Comparison of ENCODE assay signal across 1 cellular context in genomic region chr5:88883059-88883565, GRCh38.
TF ChIP-seq lines count a peak whose summit lies in the region.

TSS of gene MEF2C (minus strand) at chr5:88883184. CDS start at chr5:88823788, 59,396 bp downstream.

TF ChIP-seq in GM12878, 131 proteins besides CTCF, POLR2A, EP300 and RAD21 (continued from another document):
- TF ChIP-seq TBL1XR1 (IDR thresholded peaks at IDR 0.05; ENCODE audit: low read depth, low read length) (no peak), BHLHE40 (IDR thresholded peaks at IDR 0.05; ENCODE audit: borderline replicate concordance in 1 of 2, low read depth in 2 of 2, low read length in 1 of 2) (no peak; a peak in 1 of 4 replicates), EZH2 (IDR thresholded peaks at IDR 0.05; ENCODE audit: borderline replicate concordance, control insufficient read depth, low read depth, low read length) (no peak), KLF5 (IDR thresholded peaks at IDR 0.05; ENCODE audit: partially characterized antibody) (no peak), CBFB (IDR thresholded peaks at IDR 0.05; ENCODE audit: low read depth) (no peak), ZBED1 (IDR thresholded peaks at IDR 0.05; ENCODE audit: borderline replicate concordance) (no peak), ZNF24 (IDR thresholded peaks at IDR 0.05) (peak; percentile 30; the same call in 1 of the 2 replicates), RFX5 (IDR thresholded peaks at IDR 0.05; ENCODE audit: low read depth, low read length) (no peak), ZNF622 (IDR thresholded peaks at IDR 0.05) (no peak), E2F4 (IDR thresholded peaks at IDR 0.05; ENCODE audit: low read depth, low read length) (no peak), FOXK2 (IDR thresholded peaks at IDR 0.05) (no peak), KDM1A (IDR thresholded peaks at IDR 0.05; ENCODE audit: borderline replicate concordance) (no peak), PAX5 (IDR thresholded peaks at IDR 0.05; ENCODE audit: borderline replicate concordance, low read depth, low read length) (peak; percentile 19; the same call in 1 of the 2 replicates), HDAC2 (IDR thresholded peaks at IDR 0.05) (no peak), IRF4 (IDR thresholded peaks at IDR 0.05; ENCODE audit: low read depth, low read length) (no peak), ZNF217 (IDR thresholded peaks at IDR 0.05) (no peak), RAD51 (IDR thresholded peaks at IDR 0.05) (no peak), ATF7 (IDR thresholded peaks at IDR 0.05; ENCODE audit: low read depth) (no peak), STAT1 (conservative IDR thresholded peaks at IDR 0.05) (0 out of 2 replicates have a peak, but pooled peaks have one; percentile 45), SMC3 (IDR thresholded peaks at IDR 0.05; ENCODE audit: borderline replicate concordance, low read length) (no peak), EED (IDR thresholded peaks at IDR 0.05; ENCODE audit: low read depth) (peak; percentile 78), FOXM1 (IDR thresholded peaks at IDR 0.05; ENCODE audit: low read depth, low read length) (no peak), TARDBP (IDR thresholded peaks at IDR 0.05; ENCODE audit: borderline replicate concordance) (no peak), TCF7 (IDR thresholded peaks at IDR 0.05; ENCODE audit: borderline replicate concordance) (no peak), IKZF1 (conservative IDR thresholded peaks at IDR 0.05) (peak; percentile 85), MEF2A (IDR thresholded peaks at IDR 0.05; ENCODE audit: insufficient read depth, low read depth, low read length) (peak; percentile 43; the same call in 1 of the 2 replicates), ZBTB11 (CRISPR knock-in tag; IDR thresholded peaks at IDR 0.05) (no peak), HSF1 (IDR thresholded peaks at IDR 0.05; ENCODE audit: low read depth, low read length) (no peak), NR2C2 (IDR thresholded peaks at IDR 0.05; ENCODE audit: borderline replicate concordance, control insufficient read depth, insufficient read length, low read depth) (no peak), SPI1 (IDR thresholded peaks at IDR 0.05; ENCODE audit: borderline replicate concordance, insufficient read depth, low read depth, low read length) (peak; percentile 51; the same call in 1 of the 2 replicates), POU2F2 (IDR thresholded peaks at IDR 0.05; ENCODE audit: borderline replicate concordance, low read depth, low read length) (peak; percentile 61; the same call in 1 of the 3 replicates), CHD2 (IDR thresholded peaks at IDR 0.05; ENCODE audit: borderline replicate concordance, low read depth, low read length) (no peak), RUNX3 (IDR thresholded peaks at IDR 0.05; ENCODE audit: low read length) (0 out of 2 replicates have a peak, but pooled peaks have one; percentile 5), MTA3 (IDR thresholded peaks at IDR 0.05; ENCODE audit: borderline replicate concordance, low read length) (no peak), ASH2L (IDR thresholded peaks at IDR 0.05; ENCODE audit: borderline replicate concordance, low read depth) (no peak), SREBF1 (IDR thresholded peaks at IDR 0.05; ENCODE audit: low read length) (no peak), ZZZ3 (IDR thresholded peaks at IDR 0.05; ENCODE audit: control insufficient read depth, insufficient read length, low read depth) (no peak)
- TF ChIP-seq, protein P1, sequence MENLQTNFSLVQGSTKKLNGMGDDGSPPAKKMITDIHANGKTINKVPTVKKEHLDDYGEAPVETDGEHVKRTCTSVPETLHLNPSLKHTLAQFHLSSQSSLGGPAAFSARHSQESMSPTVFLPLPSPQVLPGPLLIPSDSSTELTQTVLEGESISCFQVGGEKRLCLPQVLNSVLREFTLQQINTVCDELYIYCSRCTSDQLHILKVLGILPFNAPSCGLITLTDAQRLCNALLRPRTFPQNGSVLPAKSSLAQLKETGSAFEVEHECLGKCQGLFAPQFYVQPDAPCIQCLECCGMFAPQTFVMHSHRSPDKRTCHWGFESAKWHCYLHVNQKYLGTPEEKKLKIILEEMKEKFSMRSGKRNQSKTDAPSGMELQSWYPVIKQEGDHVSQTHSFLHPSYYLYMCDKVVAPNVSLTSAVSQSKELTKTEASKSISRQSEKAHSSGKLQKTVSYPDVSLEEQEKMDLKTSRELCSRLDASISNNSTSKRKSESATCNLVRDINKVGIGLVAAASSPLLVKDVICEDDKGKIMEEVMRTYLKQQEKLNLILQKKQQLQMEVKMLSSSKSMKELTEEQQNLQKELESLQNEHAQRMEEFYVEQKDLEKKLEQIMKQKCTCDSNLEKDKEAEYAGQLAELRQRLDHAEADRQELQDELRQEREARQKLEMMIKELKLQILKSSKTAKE (IDR thresholded peaks at IDR 0.05; ENCODE audit: low read depth, poor library complexity, severe bottlenecking) = no peak
- TF ChIP-seq, protein P2, sequence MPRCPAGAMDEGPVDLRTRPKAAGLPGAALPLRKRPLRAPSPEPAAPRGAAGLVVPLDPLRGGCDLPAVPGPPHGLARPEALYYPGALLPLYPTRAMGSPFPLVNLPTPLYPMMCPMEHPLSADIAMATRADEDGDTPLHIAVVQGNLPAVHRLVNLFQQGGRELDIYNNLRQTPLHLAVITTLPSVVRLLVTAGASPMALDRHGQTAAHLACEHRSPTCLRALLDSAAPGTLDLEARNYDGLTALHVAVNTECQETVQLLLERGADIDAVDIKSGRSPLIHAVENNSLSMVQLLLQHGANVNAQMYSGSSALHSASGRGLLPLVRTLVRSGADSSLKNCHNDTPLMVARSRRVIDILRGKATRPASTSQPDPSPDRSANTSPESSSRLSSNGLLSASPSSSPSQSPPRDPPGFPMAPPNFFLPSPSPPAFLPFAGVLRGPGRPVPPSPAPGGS (IDR thresholded peaks at IDR 0.05; ENCODE audit: borderline replicate concordance, insufficient read depth, low read depth, low read length, poor library complexity, severe bottlenecking) = no peak
- TF ChIP-seq, protein P3, sequence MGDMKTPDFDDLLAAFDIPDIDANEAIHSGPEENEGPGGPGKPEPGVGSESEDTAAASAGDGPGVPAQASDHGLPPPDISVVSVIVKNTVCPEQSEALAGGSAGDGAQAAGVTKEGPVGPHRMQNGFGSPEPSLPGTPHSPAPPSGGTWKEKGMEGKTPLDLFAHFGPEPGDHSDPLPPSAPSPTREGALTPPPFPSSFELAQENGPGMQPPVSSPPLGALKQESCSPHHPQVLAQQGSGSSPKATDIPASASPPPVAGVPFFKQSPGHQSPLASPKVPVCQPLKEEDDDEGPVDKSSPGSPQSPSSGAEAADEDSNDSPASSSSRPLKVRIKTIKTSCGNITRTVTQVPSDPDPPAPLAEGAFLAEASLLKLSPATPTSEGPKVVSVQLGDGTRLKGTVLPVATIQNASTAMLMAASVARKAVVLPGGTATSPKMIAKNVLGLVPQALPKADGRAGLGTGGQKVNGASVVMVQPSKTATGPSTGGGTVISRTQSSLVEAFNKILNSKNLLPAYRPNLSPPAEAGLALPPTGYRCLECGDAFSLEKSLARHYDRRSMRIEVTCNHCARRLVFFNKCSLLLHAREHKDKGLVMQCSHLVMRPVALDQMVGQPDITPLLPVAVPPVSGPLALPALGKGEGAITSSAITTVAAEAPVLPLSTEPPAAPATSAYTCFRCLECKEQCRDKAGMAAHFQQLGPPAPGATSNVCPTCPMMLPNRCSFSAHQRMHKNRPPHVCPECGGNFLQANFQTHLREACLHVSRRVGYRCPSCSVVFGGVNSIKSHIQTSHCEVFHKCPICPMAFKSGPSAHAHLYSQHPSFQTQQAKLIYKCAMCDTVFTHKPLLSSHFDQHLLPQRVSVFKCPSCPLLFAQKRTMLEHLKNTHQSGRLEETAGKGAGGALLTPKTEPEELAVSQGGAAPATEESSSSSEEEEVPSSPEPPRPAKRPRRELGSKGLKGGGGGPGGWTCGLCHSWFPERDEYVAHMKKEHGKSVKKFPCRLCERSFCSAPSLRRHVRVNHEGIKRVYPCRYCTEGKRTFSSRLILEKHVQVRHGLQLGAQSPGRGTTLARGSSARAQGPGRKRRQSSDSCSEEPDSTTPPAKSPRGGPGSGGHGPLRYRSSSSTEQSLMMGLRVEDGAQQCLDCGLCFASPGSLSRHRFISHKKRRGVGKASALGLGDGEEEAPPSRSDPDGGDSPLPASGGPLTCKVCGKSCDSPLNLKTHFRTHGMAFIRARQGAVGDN (IDR thresholded peaks at IDR 0.05) = peak; percentile 58
- TF ChIP-seq, protein P4, sequence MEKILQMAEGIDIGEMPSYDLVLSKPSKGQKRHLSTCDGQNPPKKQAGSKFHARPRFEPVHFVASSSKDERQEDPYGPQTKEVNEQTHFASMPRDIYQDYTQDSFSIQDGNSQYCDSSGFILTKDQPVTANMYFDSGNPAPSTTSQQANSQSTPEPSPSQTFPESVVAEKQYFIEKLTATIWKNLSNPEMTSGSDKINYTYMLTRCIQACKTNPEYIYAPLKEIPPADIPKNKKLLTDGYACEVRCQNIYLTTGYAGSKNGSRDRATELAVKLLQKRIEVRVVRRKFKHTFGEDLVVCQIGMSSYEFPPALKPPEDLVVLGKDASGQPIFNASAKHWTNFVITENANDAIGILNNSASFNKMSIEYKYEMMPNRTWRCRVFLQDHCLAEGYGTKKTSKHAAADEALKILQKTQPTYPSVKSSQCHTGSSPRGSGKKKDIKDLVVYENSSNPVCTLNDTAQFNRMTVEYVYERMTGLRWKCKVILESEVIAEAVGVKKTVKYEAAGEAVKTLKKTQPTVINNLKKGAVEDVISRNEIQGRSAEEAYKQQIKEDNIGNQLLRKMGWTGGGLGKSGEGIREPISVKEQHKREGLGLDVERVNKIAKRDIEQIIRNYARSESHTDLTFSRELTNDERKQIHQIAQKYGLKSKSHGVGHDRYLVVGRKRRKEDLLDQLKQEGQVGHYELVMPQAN (conservative IDR thresholded peaks at IDR 0.05) = peak; percentile 66
- TF ChIP-seq, protein P5, sequence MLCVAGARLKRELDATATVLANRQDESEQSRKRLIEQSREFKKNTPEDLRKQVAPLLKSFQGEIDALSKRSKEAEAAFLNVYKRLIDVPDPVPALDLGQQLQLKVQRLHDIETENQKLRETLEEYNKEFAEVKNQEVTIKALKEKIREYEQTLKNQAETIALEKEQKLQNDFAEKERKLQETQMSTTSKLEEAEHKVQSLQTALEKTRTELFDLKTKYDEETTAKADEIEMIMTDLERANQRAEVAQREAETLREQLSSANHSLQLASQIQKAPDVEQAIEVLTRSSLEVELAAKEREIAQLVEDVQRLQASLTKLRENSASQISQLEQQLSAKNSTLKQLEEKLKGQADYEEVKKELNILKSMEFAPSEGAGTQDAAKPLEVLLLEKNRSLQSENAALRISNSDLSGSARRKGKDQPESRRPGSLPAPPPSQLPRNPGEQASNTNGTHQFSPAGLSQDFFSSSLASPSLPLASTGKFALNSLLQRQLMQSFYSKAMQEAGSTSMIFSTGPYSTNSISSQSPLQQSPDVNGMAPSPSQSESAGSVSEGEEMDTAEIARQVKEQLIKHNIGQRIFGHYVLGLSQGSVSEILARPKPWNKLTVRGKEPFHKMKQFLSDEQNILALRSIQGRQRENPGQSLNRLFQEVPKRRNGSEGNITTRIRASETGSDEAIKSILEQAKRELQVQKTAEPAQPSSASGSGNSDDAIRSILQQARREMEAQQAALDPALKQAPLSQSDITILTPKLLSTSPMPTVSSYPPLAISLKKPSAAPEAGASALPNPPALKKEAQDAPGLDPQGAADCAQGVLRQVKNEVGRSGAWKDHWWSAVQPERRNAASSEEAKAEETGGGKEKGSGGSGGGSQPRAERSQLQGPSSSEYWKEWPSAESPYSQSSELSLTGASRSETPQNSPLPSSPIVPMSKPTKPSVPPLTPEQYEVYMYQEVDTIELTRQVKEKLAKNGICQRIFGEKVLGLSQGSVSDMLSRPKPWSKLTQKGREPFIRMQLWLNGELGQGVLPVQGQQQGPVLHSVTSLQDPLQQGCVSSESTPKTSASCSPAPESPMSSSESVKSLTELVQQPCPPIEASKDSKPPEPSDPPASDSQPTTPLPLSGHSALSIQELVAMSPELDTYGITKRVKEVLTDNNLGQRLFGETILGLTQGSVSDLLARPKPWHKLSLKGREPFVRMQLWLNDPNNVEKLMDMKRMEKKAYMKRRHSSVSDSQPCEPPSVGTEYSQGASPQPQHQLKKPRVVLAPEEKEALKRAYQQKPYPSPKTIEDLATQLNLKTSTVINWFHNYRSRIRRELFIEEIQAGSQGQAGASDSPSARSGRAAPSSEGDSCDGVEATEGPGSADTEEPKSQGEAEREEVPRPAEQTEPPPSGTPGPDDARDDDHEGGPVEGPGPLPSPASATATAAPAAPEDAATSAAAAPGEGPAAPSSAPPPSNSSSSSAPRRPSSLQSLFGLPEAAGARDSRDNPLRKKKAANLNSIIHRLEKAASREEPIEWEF (IDR thresholded peaks at IDR 0.05; ENCODE audit: insufficient replicate concordance, low read depth, low read length) = no peak
